Comparison of ENCODE assay signal across 17 cellular contexts in genomic region chr14:77589099-77589498, GRCh38. TPM values are rescaled to one million over a fixed set of nuclear protein-coding genes. Genes with fewer than 3 reads are reported as not detected.
DNase-seq lines count a peak whose midpoint lies in the region; ATAC-seq lines count a peak whose summit lies in the region.
"Had no signal": no experiment of that assay in that cellular context is flagged by ENCODE, and none has a peak within 500 bp of the region (broad histone marks: within the 10 kb centered on the region; RNA-seq: fewer than 3 reads in every experiment).

No MANE protein-coding gene starts in this region.

- H3K27me3 Mint-ChIP-seq in T-helper 1 cell treated with Interleukin-12 subunit alpha and Interleukin-12 subunit beta and Interleukin-4 antibody, amounts not matched to agents 30 μg/mL and 1 μg/mL, for 36 hours (ENCODE audit: low read depth) = no peaks in the 10 kb centered on the region
- no peaks in the 10 kb centered on the region for H3K27me3 Mint-ChIP-seq in activated T-helper 2 cell treated with anti-CD3 and anti-CD28 coated beads, Interferon-gamma antibody, Interleukin-2, Interleukin-4, amounts not matched to agents 10 μg/mL and 5 μg/mL and 100 μg/mL, durations not matched to agents 14 hours and 24 hours and 36 hours (ENCODE audit: low read depth)

- no peak overlapping the region for H2AFZ ChIP-seq in Karpas-422 (ENCODE audit: low read length)

- no peaks in the 10 kb centered on the region for H3K27me3 ChIP-seq in Karpas-422 (ENCODE audit: low read length)

- H3K9ac ChIP-seq in Karpas-422 (ENCODE audit: low read length) = no peak overlapping the region

- peak overlapping the region; percentile 3 for H3K4me3 Mint-ChIP-seq in T-helper 1 cell treated with Interleukin-12 subunit alpha and Interleukin-12 subunit beta and Interleukin-4 antibody, amounts not matched to agents 30 μg/mL and 1 μg/mL, for 36 hours
- H3K4me3 Mint-ChIP-seq in activated T-helper 2 cell treated with anti-CD3 and anti-CD28 coated beads, Interferon-gamma antibody, Interleukin-2, Interleukin-4, amounts not matched to agents 10 μg/mL and 5 μg/mL and 100 μg/mL, durations not matched to agents 14 hours and 24 hours and 36 hours (ENCODE audit: low read depth) = peak overlapping the region; percentile 30
- H3K4me3 Mint-ChIP-seq in stimulated activated effector memory CD8-positive, alpha-beta T cell treated with anti-CD3 and anti-CD28 coated beads, Interleukin-12 subunit alpha, Interleukin-12 subunit beta, amount 100 ng/mL, for 72 hours = no peak overlapping the region
- H3K4me3 Mint-ChIP-seq: nephron had no signal

- H3K27ac Mint-ChIP-seq in T-helper 1 cell treated with Interleukin-12 subunit alpha and Interleukin-12 subunit beta and Interleukin-4 antibody, amounts not matched to agents 30 μg/mL and 1 μg/mL, for 36 hours = peak overlapping the region; percentile 55
- no peak overlapping the region for H3K27ac Mint-ChIP-seq in activated T-helper 2 cell treated with anti-CD3 and anti-CD28 coated beads, Interferon-gamma antibody, Interleukin-2, Interleukin-4, amounts not matched to agents 10 μg/mL and 5 μg/mL and 100 μg/mL, durations not matched to agents 14 hours and 24 hours and 36 hours
- peak overlapping the region; percentile 40 for H3K27ac Mint-ChIP-seq in stimulated activated effector memory CD8-positive, alpha-beta T cell treated with anti-CD3 and anti-CD28 coated beads, Interleukin-12 subunit alpha, Interleukin-12 subunit beta, amount 100 ng/mL, for 72 hours

- ATAC-seq in stimulated activated effector memory CD8-positive, alpha-beta T cell treated with anti-CD3 and anti-CD28 coated beads, Interleukin-12 subunit alpha, Interleukin-12 subunit beta, amount 100 ng/mL, for 72 hours = no peak
- no peak for ATAC-seq in HG02973 (IDR thresholded peaks at IDR 0.05; ENCODE audit: unreplicated experiment)
- ATAC-seq: right cardiac atrium, SK-N-SH treated with all-trans-retinoic acid at 6 μM for 48 hours had no signal

- peaks cover 8% of the 10 kb centered on the region for H3K36me3 ChIP-seq in Karpas-422 (ENCODE audit: insufficient read depth, low read length)

- H3K9me2 ChIP-seq in Karpas-422 (replicated peaks; ENCODE audit: insufficient read depth, low read length) = no peaks in the 10 kb centered on the region

- no peaks in the 10 kb centered on the region for H3K9me3 ChIP-seq in Karpas-422 (ENCODE audit: low read length)

- H3K4me2 ChIP-seq in Karpas-422 (ENCODE audit: low read depth, low read length, poor library complexity, severe bottlenecking) = peak overlapping the region; percentile 21

- no peak overlapping the region for H3K4me3 ChIP-seq in Karpas-422 (ENCODE audit: low read length)

- intact Hi-C loops in activated T-helper 2 cell treated with anti-CD3 and anti-CD28 coated beads, Interferon-gamma antibody, Interleukin-2, Interleukin-4, amounts not matched to agents 10 μg/mL and 5 μg/mL and 100 μg/mL, durations not matched to agents 14 hours and 24 hours and 36 hours (cut with micrococcal nuclease) = no loop called here

- H3K9me3 Mint-ChIP-seq in T-helper 1 cell treated with Interleukin-12 subunit alpha and Interleukin-12 subunit beta and Interleukin-4 antibody, amounts not matched to agents 30 μg/mL and 1 μg/mL, for 36 hours = no peaks in the 10 kb centered on the region
- H3K9me3 Mint-ChIP-seq in activated T-helper 2 cell treated with anti-CD3 and anti-CD28 coated beads, Interferon-gamma antibody, Interleukin-2, Interleukin-4, amounts not matched to agents 10 μg/mL and 5 μg/mL and 100 μg/mL, durations not matched to agents 14 hours and 24 hours and 36 hours = no peaks in the 10 kb centered on the region
- no peaks in the 10 kb centered on the region for H3K9me3 Mint-ChIP-seq in stimulated activated effector memory CD8-positive, alpha-beta T cell treated with anti-CD3 and anti-CD28 coated beads, Interleukin-12 subunit alpha, Interleukin-12 subunit beta, amount 100 ng/mL, for 72 hours
- H3K9me3 Mint-ChIP-seq: nephron had no signal

- H3K4me1 ChIP-seq in Karpas-422 (ENCODE audit: low read length) = peaks cover 93% of the 10 kb centered on the region

- H3K79me2 ChIP-seq in Karpas-422 (ENCODE audit: low read length) = peaks cover 95% of the 10 kb centered on the region

- peaks cover 18% of the 10 kb centered on the region for H3K36me3 Mint-ChIP-seq in T-helper 1 cell treated with Interleukin-12 subunit alpha and Interleukin-12 subunit beta and Interleukin-4 antibody, amounts not matched to agents 30 μg/mL and 1 μg/mL, for 36 hours (ENCODE audit: low read depth)
- H3K36me3 Mint-ChIP-seq in activated T-helper 2 cell treated with anti-CD3 and anti-CD28 coated beads, Interferon-gamma antibody, Interleukin-2, Interleukin-4, amounts not matched to agents 10 μg/mL and 5 μg/mL and 100 μg/mL, durations not matched to agents 14 hours and 24 hours and 36 hours (ENCODE audit: low read depth) = peaks cover 38% of the 10 kb centered on the region
- H3K36me3 Mint-ChIP-seq in stimulated activated effector memory CD8-positive, alpha-beta T cell treated with anti-CD3 and anti-CD28 coated beads, Interleukin-12 subunit alpha, Interleukin-12 subunit beta, amount 100 ng/mL, for 72 hours = no peaks in the 10 kb centered on the region

- H3K4me1 Mint-ChIP-seq in T-helper 1 cell treated with Interleukin-12 subunit alpha and Interleukin-12 subunit beta and Interleukin-4 antibody, amounts not matched to agents 30 μg/mL and 1 μg/mL, for 36 hours (ENCODE audit: low read depth) = peaks cover 41% of the 10 kb centered on the region
- peaks cover 49% of the 10 kb centered on the region for H3K4me1 Mint-ChIP-seq in activated T-helper 2 cell treated with anti-CD3 and anti-CD28 coated beads, Interferon-gamma antibody, Interleukin-2, Interleukin-4, amounts not matched to agents 10 μg/mL and 5 μg/mL and 100 μg/mL, durations not matched to agents 14 hours and 24 hours and 36 hours (ENCODE audit: low read depth)
- H3K4me1 Mint-ChIP-seq in stimulated activated effector memory CD8-positive, alpha-beta T cell treated with anti-CD3 and anti-CD28 coated beads, Interleukin-12 subunit alpha, Interleukin-12 subunit beta, amount 100 ng/mL, for 72 hours = peaks cover 39% of the 10 kb centered on the region

- H4K20me1 ChIP-seq in Karpas-422 (ENCODE audit: insufficient read depth, low read depth, low read length) = no peaks in the 10 kb centered on the region

- no peak for DNase-seq in T-helper 1 cell
- no peak for DNase-seq in Karpas-422
- DNase-seq in activated T-helper 2 cell treated with anti-CD3 and anti-CD28 coated beads, Interferon-gamma antibody, Interleukin-2, Interleukin-4, amounts not matched to agents 10 μg/mL and 5 μg/mL and 100 μg/mL, durations not matched to agents 14 hours and 24 hours and 36 hours (ENCODE audit: low spot score) = no peak
- DNase-seq in stimulated activated effector memory CD8-positive, alpha-beta T cell treated with anti-CD3 and anti-CD28 coated beads, Interleukin-12 subunit alpha, Interleukin-12 subunit beta, amount 100 ng/mL, for 72 hours (ENCODE audit: low spot score in 2 of 2) = no peak
- no peak for DNase-seq in amniotic stem cell (lab: John Stamatoyannopoulos, UW)
- DNase-seq in NK-92 treated with Interleukin-12 subunit alpha and Interleukin-12 subunit beta, amount 100 ng/mL, for 24 hours (lab: John Stamatoyannopoulos, UW) = no peak
- DNase-seq: 8988T; activated effector memory CD4-positive, alpha-beta T cell treated with anti-CD3 and anti-CD28 coated beads, Interleukin-2, amount 50 U/mL, for 16 hours; COR-L47; HCEC 1CT; MM.1S; right cardiac atrium had no signal

- peak overlapping the region; percentile 82 for H3K27ac ChIP-seq in Karpas-422 (ENCODE audit: low read length)
- H3K27ac ChIP-seq: epithelial cell of prostate had no signal

RNA-seq across cellular contexts. Expression of gene SPTLC2, which starts 27.3 kb away (rescaled TPM):
- total RNA-seq in Karpas-422 (2014; rRNA removed; shearing (Covaris generic); ENCODE audit: low replicate concordance) = 70.9 and 97.0 TPM in 2 replicates
- total RNA-seq in activated T-helper 2 cell treated with anti-CD3 and anti-CD28 coated beads, Interferon-gamma antibody, Interleukin-2, Interleukin-4, amounts not matched to agents 10 μg/mL and 5 μg/mL and 100 μg/mL, durations not matched to agents 14 hours and 24 hours and 36 hours = 26.6 and 29.6 TPM in 2 replicates
